In genomic region chr6:163402616-163403015, GRCh38 we compare ENCODE assay signal across 26 cellular contexts.
"Had no signal": no experiment of that assay in that cellular context is flagged by ENCODE, and none has a peak within 500 bp of the region (broad histone marks: within the 10 kb centered on the region; RNA-seq: fewer than 3 reads in every experiment).

No MANE protein-coding gene starts in this region.

- H3K36me3 Mint-ChIP-seq: memory B cell, natural killer cell had no signal

- H3K27ac Mint-ChIP-seq: memory B cell; natural killer cell; stimulated activated naive CD8-positive, alpha-beta T cell treated with anti-CD3 and anti-CD28 coated beads, Interleukin-15, amount 100 ng/mL, for 72 hours had no signal

- H3K4me3 Mint-ChIP-seq: memory B cell; natural killer cell; stimulated activated naive CD8-positive, alpha-beta T cell treated with anti-CD3 and anti-CD28 coated beads, Interleukin-15, amount 100 ng/mL, for 72 hours had no signal

- H3K27me3 ChIP-seq: dorsolateral prefrontal cortex, foreskin keratinocyte, gastroesophageal sphincter, heart left ventricle, hepatocyte, ovary, thyroid gland, upper lobe of left lung had no signal

- H3K27ac ChIP-seq: epithelial cell of prostate, foreskin keratinocyte, gastroesophageal sphincter, hepatocyte, ovary, psoas muscle, skin epidermis, thyroid gland, upper lobe of left lung had no signal

- H3K9me3 ChIP-seq: gastroesophageal sphincter, heart left ventricle, ovary, psoas muscle, thyroid gland, upper lobe of left lung had no signal

- H3K36me3 ChIP-seq: gastroesophageal sphincter, heart left ventricle, ovary, thyroid gland, upper lobe of left lung had no signal

- H3K4me1 ChIP-seq: foreskin keratinocyte had no signal

- H3K4me3 ChIP-seq: dorsolateral prefrontal cortex, gastroesophageal sphincter, heart left ventricle, hepatocyte, lung, ovary, psoas muscle, skin epidermis, thyroid gland, upper lobe of left lung had no signal

- H3K9me3 Mint-ChIP-seq: memory B cell; natural killer cell; stimulated activated naive CD8-positive, alpha-beta T cell treated with anti-CD3 and anti-CD28 coated beads, Interleukin-15, amount 100 ng/mL, for 72 hours had no signal

- FAIRE-seq: kidney, urothelium cell line had no signal

- DNase-seq: cortex of kidney; dorsolateral prefrontal cortex; effector CD4-positive, alpha-beta T cell; foreskin keratinocyte; heart left ventricle; kidney; natural killer cell; occipital lobe; ovary; posterior cingulate gyrus; psoas muscle; right cardiac atrium; stimulated activated CD4-positive, alpha-beta T cell treated with anti-CD3 and anti-CD28 coated beads, Interleukin-15, amount 100 ng/mL, for 24 hours; stimulated activated CD4-positive, alpha-beta T cell treated with anti-CD3 and anti-CD28 coated beads, Interleukin-4, amount 100 ng/mL, for 1 hour; stimulated activated CD8-positive, alpha-beta memory T cell treated with anti-CD3 and anti-CD28 coated beads, Interleukin-4, amount 100 ng/mL, for 48 hours; stimulated activated naive CD4-positive, alpha-beta T cell; stimulated activated naive CD8-positive, alpha-beta T cell treated with anti-CD3 and anti-CD28 coated beads, Interleukin-15, amount 100 ng/mL, for 72 hours; thyroid gland; upper lobe of left lung had no signal
